Comparison of ENCODE assay signal across 1 cellular context in the genomic region with DNA sequence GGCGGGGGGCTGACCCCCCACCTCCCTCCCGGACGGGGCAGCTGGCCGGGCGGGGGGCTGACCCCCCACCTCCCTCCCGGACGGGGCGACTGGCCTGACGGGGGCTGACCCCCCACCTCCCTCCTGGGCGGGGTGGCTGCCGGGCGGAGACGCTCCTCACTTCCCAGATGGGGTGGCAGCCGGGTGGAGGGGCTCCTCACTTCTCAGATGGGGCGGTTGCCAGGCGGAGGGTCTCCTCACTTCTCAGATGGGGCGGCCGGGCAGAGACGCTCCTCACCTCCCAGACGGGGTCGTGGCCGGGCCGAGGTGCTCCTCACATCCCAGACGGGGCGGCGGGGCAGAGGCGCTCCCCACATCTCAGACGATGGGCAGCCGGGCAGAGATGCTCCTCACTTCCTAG. TPM values are rescaled to one million over a fixed set of nuclear protein-coding genes. Genes with fewer than 3 reads are reported as not detected.
"Had no signal": no experiment of that assay in that cellular context is flagged by ENCODE, and none has a peak within 500 bp of the region (broad histone marks: within the 10 kb centered on the region; RNA-seq: fewer than 3 reads in every experiment).

No MANE protein-coding gene starts in this region.

RNA-seq across cellular contexts. Expression of a gene that starts 35.3 kb away (rescaled TPM):
- total RNA-seq: H7 had no signal
